ENCODE assay signal across 14 cellular contexts in the genomic region with DNA sequence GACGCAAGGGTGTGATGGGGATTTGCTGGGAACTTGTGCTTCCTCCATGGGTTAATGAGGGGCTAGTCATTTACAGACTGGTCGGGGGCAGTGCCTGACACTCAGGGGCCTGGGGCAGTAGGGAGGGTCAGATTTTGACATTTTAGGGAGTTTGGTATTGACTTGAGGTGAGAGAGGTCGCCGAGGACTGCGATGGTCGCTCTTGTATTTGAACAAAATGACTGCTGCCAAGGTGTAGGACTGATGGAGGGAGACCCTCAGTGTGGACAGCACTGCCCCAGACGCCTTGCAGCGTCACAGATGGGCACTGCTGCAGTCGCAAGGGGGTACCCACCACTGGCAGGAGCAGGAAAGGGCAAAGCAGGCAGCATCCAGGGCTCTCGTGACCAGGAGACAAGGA.
DNase-seq lines count a peak whose midpoint lies in the region; ATAC-seq and TF ChIP-seq lines count a peak whose summit lies in the region.
"Had no signal": no experiment of that assay in that cellular context is flagged by ENCODE, and none has a peak within 500 bp of the region (broad histone marks: within the 10 kb centered on the region; RNA-seq: fewer than 3 reads in every experiment).

No MANE protein-coding gene starts in this region.

- DNase-seq in H9 (peak; percentile 11), chondrocyte (ENCODE audit: low spot score) (peak; percentile 50), left lobe of liver (ENCODE audit: low spot score) (peak; percentile 32), stomach (peak; percentile 11), neural progenitor cell (ENCODE audit: low spot score) (no peak), midbrain (lab: John Stamatoyannopoulos, UW) (no peak)
- DNase-seq: C1 segment of cervical spinal cord; CD4-positive, alpha-beta memory T cell; DMS79; HCEC 1CT; HFFc6 had no signal

- H2BK5ac ChIP-seq in H9 (ENCODE audit: insufficient read length, low read length) = no peak overlapping the region

- no peaks in the 10 kb centered on the region for H3K23me2 ChIP-seq in H9 (ENCODE audit: insufficient read length, low read depth, low read length, poor library complexity, severe bottlenecking)

- H2BK12ac ChIP-seq in H9 (ENCODE audit: insufficient read length, low read depth, low read length) = no peak overlapping the region

- H4K5ac ChIP-seq in H9 (ENCODE audit: insufficient read length, low read depth, low read length) = no peak overlapping the region

- H3K79me1 ChIP-seq in H9 (ENCODE audit: insufficient read depth, low read depth, low read length, poor library complexity, severe bottlenecking) = no peaks in the 10 kb centered on the region

- no peaks in the 10 kb centered on the region for H3K4me1 ChIP-seq in H9 (ENCODE audit: insufficient read depth, low read length)
- no peaks in the 10 kb centered on the region for H3K4me1 ChIP-seq in stomach
- no peaks in the 10 kb centered on the region for H3K4me1 ChIP-seq in neural progenitor cell

- TF ChIP-seq EP300 in stomach (IDR thresholded peaks at IDR 0.05) = no peak

- peaks cover 0 to 6% (median 0%) of the 10 kb centered on the region in 3 experiments; a peak in 2 of 7 replicates for H3K36me3 Mint-ChIP-seq in H9 (ENCODE audit: insufficient read depth in 1 of 3, low read depth in 3 of 3)
- peaks cover 5% of the 10 kb centered on the region for H3K36me3 Mint-ChIP-seq in chondrocyte (ENCODE audit: low read depth)
- H3K36me3 Mint-ChIP-seq in neural progenitor cell = peaks cover 2% of the 10 kb centered on the region
- H3K36me3 Mint-ChIP-seq: CD4-positive, alpha-beta memory T cell had no signal

- H3K9ac ChIP-seq in H9 (ENCODE audit: extremely low read depth, insufficient read length, low read length) (no peak overlapping the region), neural progenitor cell (no peak overlapping the region)

- H2AK5ac ChIP-seq in H9 (ENCODE audit: insufficient read length, low read length) = no peak overlapping the region

- no peaks in the 10 kb centered on the region for H3K36me3 ChIP-seq in stomach
- no peaks in the 10 kb centered on the region for H3K36me3 ChIP-seq in neural progenitor cell

- H3K27me3 Mint-ChIP-seq in H9 (ENCODE audit: low read depth) (peaks cover 100% of the 10 kb centered on the region), chondrocyte (ENCODE audit: low read depth) (peaks cover 64% of the 10 kb centered on the region), neural progenitor cell (ENCODE audit: insufficient read depth, low read depth) (peaks cover 41% of the 10 kb centered on the region)

- ATAC-seq in left lobe of liver (no peak), GM21723 (IDR thresholded peaks at IDR 0.05; ENCODE audit: unreplicated experiment) (no peak)
- ATAC-seq: HepG2 had no signal

- H3K9me3 ChIP-seq in H9 (ENCODE audit: control insufficient read depth, low read depth, low read length) (no peaks in the 10 kb centered on the region), stomach (no peaks in the 10 kb centered on the region), neural progenitor cell (ENCODE audit: low read depth) (no peaks in the 10 kb centered on the region)

- H3K4me3 Mint-ChIP-seq in H9 = no peak overlapping the region
- H3K4me3 Mint-ChIP-seq in chondrocyte (ENCODE audit: unreplicated experiment) = no peak overlapping the region
- no peak overlapping the region for H3K4me3 Mint-ChIP-seq in neural progenitor cell
- H3K4me3 Mint-ChIP-seq: B cell; CD4-positive, alpha-beta memory T cell; HFFc6 had no signal

- H3K79me2 ChIP-seq in H9 (ENCODE audit: insufficient read depth, low read length) (no peaks in the 10 kb centered on the region), neural progenitor cell (ENCODE audit: low read depth) (no peaks in the 10 kb centered on the region)

- H2AFZ ChIP-seq in H9 (ENCODE audit: low read length) = no peak overlapping the region
- no peak overlapping the region for H2AFZ ChIP-seq in neural progenitor cell (replicated peaks)

- H3K18ac ChIP-seq in H9 (ENCODE audit: insufficient read length, low read depth, low read length) = no peak overlapping the region

- H3K9me3 Mint-ChIP-seq in H9 (peaks cover 8 to 10% of the 10 kb centered on the region in 2 experiments; a peak in 4 of 5 replicates), chondrocyte (ENCODE audit: low read depth) (peaks cover 5% of the 10 kb centered on the region), neural progenitor cell (peaks cover 17% of the 10 kb centered on the region)

- TF ChIP-seq CTCF in H9 (conservative IDR thresholded peaks at IDR 0.05) = no peak
- no peak for TF ChIP-seq CTCF in chondrocyte (IDR thresholded peaks at IDR 0.05)
- no peak for TF ChIP-seq CTCF in stomach (IDR thresholded peaks at IDR 0.05)
- no peak for TF ChIP-seq CTCF in neural progenitor cell (IDR thresholded peaks at IDR 0.05)

- no peak for TF ChIP-seq POLR2A in stomach (IDR thresholded peaks at IDR 0.05)

- intact Hi-C loops in stomach (cut with DNase I; ENCODE audit: low total_unique reads) = no loop called here

- no peak overlapping the region for H2BK120ac ChIP-seq in H9 (ENCODE audit: low read depth, low read length, poor library complexity, severe bottlenecking)

- H3K4me2 ChIP-seq in H9 (ENCODE audit: insufficient read depth, insufficient read length, low read length) = no peak overlapping the region
- H3K4me2 ChIP-seq in neural progenitor cell = no peak overlapping the region

- no peak overlapping the region for H4K91ac ChIP-seq in H9 (ENCODE audit: insufficient read length, low read depth, low read length)

- H3K4me1 Mint-ChIP-seq in H9 (peaks cover 0 to 2% of the 10 kb centered on the region in 2 experiments; a peak in 1 of 4 replicates), chondrocyte (ENCODE audit: low read depth) (no peaks in the 10 kb centered on the region), neural progenitor cell (peaks cover 6% of the 10 kb centered on the region)
- H3K4me1 Mint-ChIP-seq: B cell had no signal

- H3F3A ChIP-seq in neural progenitor cell (ENCODE audit: low read depth) = no peaks in the 10 kb centered on the region

- H3K27ac Mint-ChIP-seq in H9 (no peak overlapping the region), chondrocyte (ENCODE audit: unreplicated experiment) (no peak overlapping the region), neural progenitor cell (no peak overlapping the region)
- H3K27ac Mint-ChIP-seq: B cell, HFFc6 had no signal

- no peak overlapping the region for H3K56ac ChIP-seq in H9 (ENCODE audit: insufficient read length, low read depth, low read length)

- no peak overlapping the region for H3K23ac ChIP-seq in H9 (ENCODE audit: insufficient read length, low read depth, low read length)

- no peak overlapping the region for H3T11ph ChIP-seq in H9 (ENCODE audit: low read length)

- no peak overlapping the region for H3K27ac ChIP-seq in H9 (ENCODE audit: insufficient read length, low read depth, low read length)
- no peak overlapping the region for H3K27ac ChIP-seq in stomach
- H3K27ac ChIP-seq in neural progenitor cell = no peak overlapping the region

- no peak overlapping the region for H4K8ac ChIP-seq in H9 (replicated peaks; ENCODE audit: insufficient read length, low read depth, low read length)

- H3K4ac ChIP-seq in H9 (ENCODE audit: low read depth, low read length) = no peak overlapping the region

- no CpG with 5 or more reads among the region's 10 CpGs for WGBS in H9 (ENCODE audit: extremely low coverage, insufficient read length, low lambda C conversion rate)
- 68 to 78% (median 75%) methylated on average over 10 of the region's 10 CpGs for WGBS in stomach, 5 donors

- no peak overlapping the region for H2BK20ac ChIP-seq in H9 (ENCODE audit: low read depth, low read length, poor library complexity, severe bottlenecking)

- H3K4me3 ChIP-seq in stomach (no peak overlapping the region), neural progenitor cell (no peak overlapping the region)

- H3K27me3 ChIP-seq in H9 (ENCODE audit: insufficient read depth, low read length) = peaks cover 15% of the 10 kb centered on the region; the same call in 1 of the 2 replicates
- H3K27me3 ChIP-seq in stomach = peaks cover 0 to 39% (median 0%) of the 10 kb centered on the region in 3 donors
- peaks cover 75% of the 10 kb centered on the region for H3K27me3 ChIP-seq in neural progenitor cell

- H2BK15ac ChIP-seq in H9 (ENCODE audit: low read depth, low read length) = no peak overlapping the region

- H4K20me1 ChIP-seq in H9 (ENCODE audit: control insufficient read depth, insufficient read depth, insufficient read length) = no peaks in the 10 kb centered on the region
- H4K20me1 ChIP-seq in neural progenitor cell (ENCODE audit: low read depth) = no peaks in the 10 kb centered on the region

- H3K14ac ChIP-seq in H9 (ENCODE audit: insufficient read depth, low read length) = no peak overlapping the region; the same call in 1 of the 2 replicates

Comparison
In these comparisons a context has a peak if more than half of its experiments do, and no peak if none do; other contexts are left out.
1. DNase-seq: peak in H9 (single experiment), chondrocyte (single experiment), left lobe of liver (single experiment) and stomach (single experiment); none in neural progenitor cell (single experiment) and midbrain (single experiment).